In the genomic region with DNA sequence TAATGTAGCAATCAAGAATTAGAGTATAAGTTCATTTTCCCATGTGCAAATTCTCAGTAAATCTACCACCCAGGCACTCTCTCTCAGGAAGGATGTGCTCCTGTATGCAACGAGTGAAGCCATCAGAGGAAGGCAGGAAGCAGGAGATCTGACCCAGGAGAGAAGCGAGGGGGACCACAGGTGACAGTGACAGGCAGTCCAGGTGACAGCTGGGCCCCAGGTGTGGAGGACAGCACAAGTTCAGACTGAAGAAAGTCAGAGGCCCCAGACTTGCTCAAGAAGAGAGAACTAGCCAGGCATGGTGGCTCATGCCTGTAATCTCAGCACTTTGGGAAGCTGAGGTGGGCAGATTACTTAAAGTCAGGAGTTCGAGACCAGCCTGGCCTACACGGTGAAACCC, we compare ENCODE assay signal across 14 cellular contexts. TPM values are rescaled to one million over a fixed set of nuclear protein-coding genes. Genes with fewer than 3 reads are reported as not detected.
DNase-seq lines count a peak whose midpoint lies in the region; ATAC-seq, FAIRE-seq and TF ChIP-seq lines count a peak whose summit lies in the region.
"Had no signal": no experiment of that assay in that cellular context is flagged by ENCODE, and none has a peak within 500 bp of the region (broad histone marks: within the 10 kb centered on the region; RNA-seq: fewer than 3 reads in every experiment).

No MANE protein-coding gene starts in this region.

- CTCF ChIA-PET in HepG2 (lab: Yijun Ruan, JAX; ENCODE audit: low intra/inter-chr PET ratio, low total read pairs), result no interaction called here

- H3K27ac Mint-ChIP-seq in stimulated activated memory B cell treated with anti-CD40 and anti-IgM and Interleukin-4, amounts not matched to agents 10 μg/mL and 1 μg/mL and 100 μg/mL, for 72 hours, result peak overlapping the region; percentile 5
- H3K27ac Mint-ChIP-seq: CD4-positive, alpha-beta T cell; GM23338 had no signal

- H3K79me2 ChIP-seq in HepG2 (ENCODE audit: insufficient read depth, low read length), result peaks cover 10% of the 10 kb centered on the region
- no peaks in the 10 kb centered on the region for H3K79me2 ChIP-seq in smooth muscle cell (ENCODE audit: low read depth)

- H3F3A ChIP-seq in smooth muscle cell (ENCODE audit: low read depth), result no peaks in the 10 kb centered on the region

- ATAC-seq in right lobe of liver (no peak), HepG2 (no peak)
- no peak for ATAC-seq in stimulated activated memory B cell treated with anti-CD40 and anti-IgM and Interleukin-4, amounts not matched to agents 10 μg/mL and 1 μg/mL and 100 μg/mL, for 72 hours
- ATAC-seq: GM23338 had no signal

- FAIRE-seq in HepG2 (lab: Jason Lieb, UNC), result no peak

- peaks cover 10% of the 10 kb centered on the region for H3K36me3 Mint-ChIP-seq in stimulated activated memory B cell treated with anti-CD40 and anti-IgM and Interleukin-4, amounts not matched to agents 10 μg/mL and 1 μg/mL and 100 μg/mL, for 72 hours

- H3K4me1 ChIP-seq in right lobe of liver (peaks cover 0 to 84% (median 37%) of the 10 kb centered on the region in 4 donors), HepG2 (ENCODE audit: insufficient read depth, low read length) (peaks cover 81% of the 10 kb centered on the region), smooth muscle cell (ENCODE audit: low read depth) (peaks cover 11% of the 10 kb centered on the region), esophagus muscularis mucosa (peaks cover 4 to 41% (median 23%) of the 10 kb centered on the region in 4 donors)

- H3K4me3 Mint-ChIP-seq in stimulated activated memory B cell treated with anti-CD40 and anti-IgM and Interleukin-4, amounts not matched to agents 10 μg/mL and 1 μg/mL and 100 μg/mL, for 72 hours, result no peak overlapping the region
- H3K4me3 Mint-ChIP-seq: CD4-positive, alpha-beta T cell; GM23338 had no signal

- intact Hi-C loops in right lobe of liver (cut with DNase I), result loop anchor here in 1 of 2 donors (10.0 kb wide), 1 partner anchor 81 kb away; no protein-coding TSS in a partner anchor
- intact Hi-C loops in HepG2 (cut with micrococcal nuclease; ENCODE audit: unreplicated experiment), result no loop called here
- intact Hi-C loops in esophagus muscularis mucosa (cut with DNase I), result no loop called here

- H3K4me3 ChIP-seq in right lobe of liver (no peak overlapping the region), HepG2 (replicated peaks in 1 of 3; ENCODE audit: insufficient read depth in 1 of 3, low read depth in 2 of 3, low read length in 3 of 3) (no peak overlapping the region), smooth muscle cell (no peak overlapping the region), esophagus muscularis mucosa (no peak overlapping the region)
- H3K4me3 ChIP-seq: GM23338 had no signal

- H4K20me1 ChIP-seq in HepG2 (ENCODE audit: insufficient read depth, low read length) (no peaks in the 10 kb centered on the region), smooth muscle cell (ENCODE audit: low read depth) (no peaks in the 10 kb centered on the region)

- POLR2A ChIA-PET in HepG2 (lab: Yijun Ruan, JAX), result no interaction called here

- H3K9ac ChIP-seq in HepG2 (ENCODE audit: insufficient read depth, low read depth, low read length), result no peak overlapping the region
- no peak overlapping the region for H3K9ac ChIP-seq in smooth muscle cell (ENCODE audit: low read depth)

- TF ChIP-seq CTCF in right lobe of liver (IDR thresholded peaks at IDR 0.05) (no peak), HepG2 (CRISPR knock-in tag; IDR thresholded peaks at IDR 0.05) (no peak), smooth muscle cell (IDR thresholded peaks at IDR 0.05; ENCODE audit: borderline replicate concordance, insufficient read depth, poor library complexity, severe bottlenecking) (no peak), esophagus muscularis mucosa (IDR thresholded peaks at IDR 0.05) (no peak)

- H3K4me2 ChIP-seq in HepG2 (ENCODE audit: low read depth, low read length) (no peak overlapping the region), smooth muscle cell (no peak overlapping the region)
- H3K4me2 ChIP-seq: GM23338 had no signal

- peaks cover 46% of the 10 kb centered on the region for H3K4me1 Mint-ChIP-seq in stimulated activated memory B cell treated with anti-CD40 and anti-IgM and Interleukin-4, amounts not matched to agents 10 μg/mL and 1 μg/mL and 100 μg/mL, for 72 hours

- peak overlapping the region in 2 of 3 donors; percentile 42 to 97 for H3K27ac ChIP-seq in right lobe of liver
- H3K27ac ChIP-seq in HepG2 (ENCODE audit: extremely low read length, insufficient read depth, low read length), result no peak overlapping the region
- H3K27ac ChIP-seq in cingulate gyrus (ENCODE audit: low read depth, low read length), result peak overlapping the region; percentile 78
- H3K27ac ChIP-seq in smooth muscle cell (ENCODE audit: low read depth), result no peak overlapping the region
- H3K27ac ChIP-seq in esophagus muscularis mucosa (replicated peaks in 1 of 4), result no peak overlapping the region

- H2AFZ ChIP-seq in HepG2 (ENCODE audit: low read length) (no peak overlapping the region), smooth muscle cell (ENCODE audit: low read depth) (no peak overlapping the region)
- H2AFZ ChIP-seq: GM23338 had no signal

- no peak for TF ChIP-seq EP300 in HepG2 (IDR thresholded peaks at IDR 0.05; ENCODE audit: low read depth in 2 of 2, low read length in 2 of 2)
- no peak for TF ChIP-seq EP300 in HepG2 (CRISPR knock-in tag; IDR thresholded peaks at IDR 0.05; ENCODE audit: borderline replicate concordance)
- no peak for TF ChIP-seq EP300 in esophagus muscularis mucosa (IDR thresholded peaks at IDR 0.05)

- H3K27me3 Mint-ChIP-seq in stimulated activated memory B cell treated with anti-CD40 and anti-IgM and Interleukin-4, amounts not matched to agents 10 μg/mL and 1 μg/mL and 100 μg/mL, for 72 hours, result no peaks in the 10 kb centered on the region

- no peaks in the 10 kb centered on the region for H3K9me3 Mint-ChIP-seq in stimulated activated memory B cell treated with anti-CD40 and anti-IgM and Interleukin-4, amounts not matched to agents 10 μg/mL and 1 μg/mL and 100 μg/mL, for 72 hours
- H3K9me3 Mint-ChIP-seq: CD4-positive, alpha-beta T cell had no signal

- WGBS in right lobe of liver (ENCODE audit: insufficient coverage, low coverage, low lambda C conversion rate, missing lambda C conversion rate), result 74% methylated on average over 4 of the region's 4 CpGs
- 92% methylated on average over 3 of the region's 4 CpGs for WGBS in HepG2 (ENCODE audit: low lambda C conversion rate)
- 95% methylated on average over 4 of the region's 4 CpGs for WGBS in smooth muscle cell (ENCODE audit: low lambda C conversion rate)
- 92% methylated on average over 4 of the region's 4 CpGs for WGBS in esophagus muscularis mucosa

- H3K9me3 ChIP-seq in right lobe of liver, result no peaks in the 10 kb centered on the region
- no peaks in the 10 kb centered on the region for H3K9me3 ChIP-seq in HepG2 (ENCODE audit: low read length)
- no peaks in the 10 kb centered on the region for H3K9me3 ChIP-seq in smooth muscle cell (replicated peaks; ENCODE audit: low read depth)
- H3K9me3 ChIP-seq in esophagus muscularis mucosa, result no peaks in the 10 kb centered on the region

- no peak for TF ChIP-seq POLR2A in right lobe of liver (IDR thresholded peaks at IDR 0.05)
- no peak for TF ChIP-seq POLR2A in HepG2 (IDR thresholded peaks at IDR 0.05; ENCODE audit: insufficient read depth in 1 of 2, low read depth in 2 of 2, low read length in 2 of 2)
- no peak for TF ChIP-seq POLR2A in esophagus muscularis mucosa (IDR thresholded peaks at IDR 0.05; ENCODE audit: low read depth)

- no peak for DNase-seq in right lobe of liver
- DNase-seq in HepG2 (ENCODE audit: low spot score), result no peak
- no peak for DNase-seq in smooth muscle cell (lab: John Stamatoyannopoulos, UW; ENCODE audit: unreplicated experiment)
- DNase-seq in HK-2 (ENCODE audit: unreplicated experiment), result no peak
- DNase-seq in esophagus muscularis mucosa (ENCODE audit: extremely low spot score), result no peak
- DNase-seq: 8988T; AML-193; Calu3; CD4-positive, alpha-beta T cell; DMS 273 treated with DMSO at 0.1 percent for 48 hours; H7 had no signal

- H3K27me3 ChIP-seq in right lobe of liver (no peaks in the 10 kb centered on the region), HepG2 (ENCODE audit: control insufficient read depth in 1 of 2, insufficient read depth in 2 of 2, low read length in 2 of 2) (no peaks in the 10 kb centered on the region), smooth muscle cell (ENCODE audit: low read depth) (peaks cover 2% of the 10 kb centered on the region), esophagus muscularis mucosa (peaks cover 0 to 6% (median 0%) of the 10 kb centered on the region in 4 donors)

- TF ChIP-seq RAD21 in HepG2 (CRISPR knock-in tag; IDR thresholded peaks at IDR 0.05), result no peak

- BruUV-seq in HepG2 (replicated peaks; lab: Mats Ljungman, UMichigan), result no TSS peak

- no peaks in the 10 kb centered on the region for H3K36me3 ChIP-seq in right lobe of liver
- no peaks in the 10 kb centered on the region for H3K36me3 ChIP-seq in HepG2 (replicated peaks in 1 of 2; ENCODE audit: control insufficient read depth in 1 of 2, insufficient read depth in 2 of 2, low read length in 2 of 2)
- no peaks in the 10 kb centered on the region for H3K36me3 ChIP-seq in smooth muscle cell (ENCODE audit: low read depth)
- no peaks in the 10 kb centered on the region for H3K36me3 ChIP-seq in esophagus muscularis mucosa

- in situ Hi-C loops in HepG2 (cut with HindIII; ENCODE audit: extremely low pct_ligation_motif_present, low pct_unique_long_range_greater_than_20kb), result no loop called here

RNA-seq across cellular contexts. Expression of a gene that starts 13.8 kb away (rescaled TPM):
- total RNA-seq in right lobe of liver, result 10 to 100 TPM; 18.4 to 91.8 (median 47.8) TPM
- 15.1 and 16.2 TPM in 2 replicates for total RNA-seq in HepG2 (2016; rRNA removed; fragmentation: Illumina TruSeq; extraction: Trizol)
- 4.4 and 5.9 TPM in 2 replicates for total RNA-seq in HepG2 (2016; cell fraction: cytosol; rRNA removed; fragmentation: Illumina TruSeq; extraction: Trizol; ENCODE audit: low read depth)
- 13.1 and 14.8 TPM in 2 replicates for total RNA-seq in HepG2 (2016; cell fraction: insoluble cytoplasmic fraction; rRNA removed; fragmentation: Illumina TruSeq; extraction: Trizol)
- total RNA-seq in HepG2 (2016; cell fraction: membrane; rRNA removed; fragmentation: Illumina TruSeq; extraction: Trizol), result 8.6 and 9.0 TPM in 2 replicates
- 21.4 and 22.0 TPM in 2 replicates for total RNA-seq in HepG2 (2016; cell fraction: nucleus; rRNA removed; fragmentation: Illumina TruSeq; extraction: Trizol)
- 16.4 and 16.7 TPM in 2 replicates for polyA plus RNA-seq in HepG2 (2011; rRNA removed)
- 5.7 and 6.9 TPM in 2 replicates for polyA plus RNA-seq in HepG2 (2011; cell fraction: cytosol; rRNA removed)
- polyA plus RNA-seq in HepG2 (2011; cell fraction: nucleus; rRNA removed), result 55.9 and 58.4 TPM in 2 replicates
- 12.5 and 17.3 TPM in 2 replicates for polyA plus RNA-seq in HepG2 (2012)
- 4.6 and 4.9 TPM in 2 replicates for polyA plus RNA-seq in HepG2 (2016; cell fraction: cytosol; fragmentation: Illumina TruSeq; extraction: Trizol; ENCODE audit: low read depth)
- polyA plus RNA-seq in HepG2 (2016; cell fraction: insoluble cytoplasmic fraction; fragmentation: Illumina TruSeq; extraction: Trizol; ENCODE audit: low read depth), result 10.5 and 11.4 TPM in 2 replicates
- 7.1 and 7.5 TPM in 2 replicates for polyA plus RNA-seq in HepG2 (2016; cell fraction: membrane; fragmentation: Illumina TruSeq; extraction: Trizol; ENCODE audit: low read depth)
- polyA plus RNA-seq in HepG2 (2016; cell fraction: nucleus; fragmentation: Illumina TruSeq; extraction: Trizol; ENCODE audit: insufficient read depth, low read depth), result 24.4 and 27.2 TPM in 2 replicates
- 0.51 and 12.1 TPM in 2 replicates for polyA minus RNA-seq in HepG2 (2011; rRNA and poly(A)+ RNA removed; ENCODE audit: low replicate concordance)
- 8.5 and 10.6 TPM in 2 replicates for polyA minus RNA-seq in HepG2 (2011; cell fraction: cytosol; rRNA and poly(A)+ RNA removed)
- polyA minus RNA-seq in HepG2 (2011; cell fraction: nucleus; rRNA and poly(A)+ RNA removed), result 45.1 and 53.1 TPM in 2 replicates
- 2.8 and 3.5 TPM in 2 replicates for total RNA-seq in smooth muscle cell
- 1.3 and 3.9 TPM in 2 replicates for polyA plus RNA-seq in smooth muscle cell
- total RNA-seq in esophagus muscularis mucosa, result 1 to 10 TPM; 6.5 to 10.0 (median 7.9) TPM

Comparison
In these comparisons a context has a peak if more than half of its experiments do, and no peak if none do; other contexts are left out.
1. H3K27ac ChIP-seq: peak in right lobe of liver (2 of 3) and cingulate gyrus (single experiment); none in HepG2 (single experiment), smooth muscle cell (single experiment) and esophagus muscularis mucosa (0 of 4).